In the genomic region with DNA sequence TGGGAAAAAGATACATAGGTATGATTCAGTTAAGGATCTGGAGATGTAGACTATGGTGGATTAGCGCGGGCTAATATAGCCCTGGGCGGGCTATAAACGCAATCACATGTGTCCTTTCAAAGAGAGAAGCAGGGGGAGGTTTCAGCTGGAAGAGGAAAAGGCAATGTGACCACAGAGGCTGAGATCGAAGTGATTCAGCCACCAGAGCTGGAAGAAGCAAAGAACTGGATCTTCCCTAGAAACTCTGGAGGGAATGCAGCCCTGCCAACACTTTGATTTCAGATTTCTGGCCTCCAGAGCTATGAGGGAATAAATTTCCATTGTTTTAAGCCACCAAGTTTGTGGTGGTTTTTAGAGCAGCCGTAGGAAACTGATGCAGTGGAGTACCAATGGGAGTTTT, we compare ENCODE assay signal across 20 cellular contexts.
DNase-seq lines count a peak whose midpoint lies in the region; ATAC-seq and TF ChIP-seq lines count a peak whose summit lies in the region.
"Had no signal": no experiment of that assay in that cellular context is flagged by ENCODE, and none has a peak within 500 bp of the region (broad histone marks: within the 10 kb centered on the region; RNA-seq: fewer than 3 reads in every experiment).

No MANE protein-coding gene starts in this region.

- H2BK5ac ChIP-seq in H9 (ENCODE audit: insufficient read length, low read length) (no peak overlapping the region), neuronal stem cell (ENCODE audit: low read length) (no peak overlapping the region)

- H3K4ac ChIP-seq in H9 (ENCODE audit: low read depth, low read length), result no peak overlapping the region
- no peak overlapping the region for H3K4ac ChIP-seq in neuronal stem cell (ENCODE audit: low read length)

- H3K36me3 ChIP-seq in neuronal stem cell (replicated peaks in 1 of 2; ENCODE audit: control insufficient read depth in 2 of 2, insufficient read depth in 2 of 2, low read length in 2 of 2), result no peaks in the 10 kb centered on the region

- no peak overlapping the region for H3K23ac ChIP-seq in H9 (ENCODE audit: insufficient read length, low read depth, low read length)
- no peak overlapping the region for H3K23ac ChIP-seq in neuronal stem cell (ENCODE audit: low read depth, low read length, poor library complexity)

- H3K14ac ChIP-seq in H9 (ENCODE audit: insufficient read depth, low read length) (no peak overlapping the region), neuronal stem cell (ENCODE audit: low read length) (no peak overlapping the region)

- no peak for DNase-seq in H9
- peak; percentile 90 for DNase-seq in SK-MEL-5 (ENCODE audit: low read depth, low spot score)
- no peak for DNase-seq in left lobe of liver (ENCODE audit: low spot score)
- DNase-seq in NCI-H345 (lab: John Stamatoyannopoulos, UW), result no peak
- no peak for DNase-seq in neuronal stem cell (ENCODE audit: low spot score)
- DNase-seq: Caco-2; CD8-positive, alpha-beta T cell; NCI-H1048; NCI-H1417; NCI-H1694; NCI-H2029 treated with DMSO at 0.1 percent for 48 hours; NCI-H510A; NCI-H69; SHP77 had no signal

- no peaks in the 10 kb centered on the region for H4K20me1 ChIP-seq in H9 (ENCODE audit: control insufficient read depth, insufficient read depth, insufficient read length)

- H2BK120ac ChIP-seq in H9 (ENCODE audit: low read depth, low read length, poor library complexity, severe bottlenecking) (no peak overlapping the region), neuronal stem cell (ENCODE audit: low read depth, low read length) (no peak overlapping the region)

- H3K27ac Mint-ChIP-seq in H9, result peak overlapping the region; percentile 40 to 84 (median 75); a peak in 6 of 7 replicates
- H3K27ac Mint-ChIP-seq: CD8-positive, alpha-beta T cell had no signal

- ATAC-seq in left lobe of liver (peak; percentile 11), HG03354 (IDR thresholded peaks at IDR 0.05; ENCODE audit: poor library complexity, severe bottlenecking, unreplicated experiment) (no peak)
- no peak for ATAC-seq in activated CD4-positive, CD25-positive, alpha-beta regulatory T cell treated with anti-CD3 and anti-CD28 coated beads, Interleukin-2, amount 50 U/mL, for 24 hours
- ATAC-seq: CD8-positive, alpha-beta T cell; GM12878; K562 had no signal

- H2BK15ac ChIP-seq in H9 (ENCODE audit: low read depth, low read length), result no peak overlapping the region
- no peak overlapping the region for H2BK15ac ChIP-seq in neuronal stem cell (ENCODE audit: low read length)

- peaks cover 26 to 31% of the 10 kb centered on the region in 2 experiments for H3K4me1 Mint-ChIP-seq in H9

- no peak overlapping the region for H3K4me3 Mint-ChIP-seq in H9
- H3K4me3 Mint-ChIP-seq: CD8-positive, alpha-beta T cell had no signal

- no peaks in the 10 kb centered on the region for H3K23me2 ChIP-seq in H9 (ENCODE audit: insufficient read length, low read depth, low read length, poor library complexity, severe bottlenecking)

- H3K27me3 Mint-ChIP-seq in H9 (ENCODE audit: low read depth), result no peaks in the 10 kb centered on the region

- H4K5ac ChIP-seq in H9 (ENCODE audit: insufficient read length, low read depth, low read length), result no peak overlapping the region

- no CpG with 5 or more reads among the region's 6 CpGs for WGBS in H9 (ENCODE audit: extremely low coverage, insufficient read length, low lambda C conversion rate)
- WGBS in neuronal stem cell (ENCODE audit: extremely low coverage in 2 of 2, insufficient read length in 2 of 2, insufficient replicate concordance in 1 of 2), 2 donors, result no CpG with 5 or more reads among the region's 6 CpGs

- H4K91ac ChIP-seq in H9 (ENCODE audit: insufficient read length, low read depth, low read length) (no peak overlapping the region), neuronal stem cell (ENCODE audit: low read depth, low read length, poor library complexity) (no peak overlapping the region)

- H3K79me2 ChIP-seq in H9 (ENCODE audit: insufficient read depth, low read length), result no peaks in the 10 kb centered on the region; the same call in 1 of the 2 replicates

- H3K4me1 ChIP-seq in H9 (ENCODE audit: insufficient read depth, low read length), result peaks cover 4% of the 10 kb centered on the region
- H3K4me1 ChIP-seq in neuronal stem cell (ENCODE audit: control insufficient read depth in 2 of 2, insufficient read depth in 1 of 2, low read depth in 1 of 2, low read length in 2 of 2), result peaks cover 14 to 16% of the 10 kb centered on the region in 2 donors

- no peak overlapping the region for H3K18ac ChIP-seq in H9 (ENCODE audit: insufficient read length, low read depth, low read length)
- no peak overlapping the region for H3K18ac ChIP-seq in neuronal stem cell (ENCODE audit: low read length)

- H3K9me3 ChIP-seq in H9 (ENCODE audit: control insufficient read depth, low read depth, low read length) (no peaks in the 10 kb centered on the region), neuronal stem cell (replicated peaks in 1 of 2; ENCODE audit: control insufficient read depth in 2 of 2, insufficient read depth in 1 of 2, low read depth in 1 of 2, low read length in 2 of 2) (no peaks in the 10 kb centered on the region)
- H3K9me3 ChIP-seq: Caco-2 had no signal

- H4K8ac ChIP-seq in H9 (replicated peaks; ENCODE audit: insufficient read length, low read depth, low read length) (no peak overlapping the region), neuronal stem cell (ENCODE audit: low read depth, low read length) (no peak overlapping the region)

- H3K4me2 ChIP-seq in H9 (ENCODE audit: insufficient read depth, insufficient read length, low read length), result no peak overlapping the region
- no peak overlapping the region for H3K4me2 ChIP-seq in neuronal stem cell (ENCODE audit: insufficient read depth, low read length, poor library complexity, severe bottlenecking)

- H3K27me3 ChIP-seq in H9 (ENCODE audit: insufficient read depth, low read length) (no peaks in the 10 kb centered on the region), neuronal stem cell (ENCODE audit: control insufficient read depth in 3 of 3, insufficient read depth in 3 of 3, low read depth in 1 of 3, low read length in 3 of 3) (no peaks in the 10 kb centered on the region)

- H2BK20ac ChIP-seq in H9 (ENCODE audit: low read depth, low read length, poor library complexity, severe bottlenecking), result no peak overlapping the region

- no peak overlapping the region for H3K56ac ChIP-seq in H9 (ENCODE audit: insufficient read length, low read depth, low read length)

- no peak overlapping the region for H3K4me3 ChIP-seq in neuronal stem cell (ENCODE audit: low read length in 2 of 2)
- H3K4me3 ChIP-seq: GM12878, K562 had no signal

- H3K9me3 Mint-ChIP-seq in H9, result no peaks in the 10 kb centered on the region
- H3K9me3 Mint-ChIP-seq: CD8-positive, alpha-beta T cell had no signal

- no peak for TF ChIP-seq CTCF in H9 (conservative IDR thresholded peaks at IDR 0.05)

- H3K9ac ChIP-seq in H9 (ENCODE audit: extremely low read depth, insufficient read length, low read length) (no peak overlapping the region), neuronal stem cell (ENCODE audit: low read depth, low read length, poor library complexity) (no peak overlapping the region)

- H2AK5ac ChIP-seq in H9 (ENCODE audit: insufficient read length, low read length) (no peak overlapping the region), neuronal stem cell (ENCODE audit: low read depth, low read length) (no peak overlapping the region)

- H2BK12ac ChIP-seq in H9 (ENCODE audit: insufficient read length, low read depth, low read length) (no peak overlapping the region), neuronal stem cell (ENCODE audit: low read length) (no peak overlapping the region)

- no peaks in the 10 kb centered on the region; a peak in 1 of 7 replicates for H3K36me3 Mint-ChIP-seq in H9 (ENCODE audit: insufficient read depth in 1 of 3, low read depth in 3 of 3)
- H3K36me3 Mint-ChIP-seq: CD8-positive, alpha-beta T cell had no signal

- H3K27ac ChIP-seq in H9 (ENCODE audit: insufficient read length, low read depth, low read length) (no peak overlapping the region), neuronal stem cell (replicated peaks; ENCODE audit: low read length) (no peak overlapping the region)
- H3K27ac ChIP-seq: C4-2B, RWPE1 had no signal

- in situ Hi-C loops in SK-MEL-5 (cut with HindIII; ENCODE audit: low pct_unique_long_range_greater_than_20kb, low sequenced_read_pairs), result loop anchor here (25.0 kb wide), 1 partner anchor 182 kb away; a partner anchor contains a TSS

- no peaks in the 10 kb centered on the region for H3K79me1 ChIP-seq in H9 (ENCODE audit: insufficient read depth, low read depth, low read length, poor library complexity, severe bottlenecking)
- H3K79me1 ChIP-seq in neuronal stem cell (ENCODE audit: low read depth, low read length), result no peaks in the 10 kb centered on the region

- H3T11ph ChIP-seq in H9 (ENCODE audit: low read length), result no peak overlapping the region

- H2AFZ ChIP-seq in H9 (ENCODE audit: low read length), result no peak overlapping the region
- H2AFZ ChIP-seq in neuronal stem cell (ENCODE audit: low read length), result no peak overlapping the region
